2 cellular contexts compared by ENCODE assay signal in the genomic region with DNA sequence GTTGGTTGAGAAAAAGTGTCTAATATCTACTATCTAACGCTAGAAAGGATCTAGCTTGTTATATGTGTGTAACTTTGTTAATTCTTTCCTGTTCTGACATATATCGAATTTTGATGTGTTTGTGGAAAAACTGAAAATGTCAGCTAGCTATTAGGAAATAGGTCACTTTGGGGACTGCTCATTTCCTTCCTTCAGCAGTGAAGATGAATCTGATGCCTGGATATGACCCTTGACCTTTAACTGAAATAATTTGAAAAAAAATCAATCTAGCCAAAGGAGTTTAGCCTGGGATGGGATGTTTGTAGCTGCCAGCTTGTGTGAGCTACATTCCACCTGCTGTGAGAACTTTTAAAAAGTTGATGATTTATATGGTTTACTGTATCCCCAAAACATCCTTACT.
TF ChIP-seq lines count a peak whose summit lies in the region.

No MANE protein-coding gene starts in this region.

TF ChIP-seq in liver, 16 proteins besides CTCF, POLR2A, EP300 and RAD21:
- TF ChIP-seq FOXA2 (IDR thresholded peaks at IDR 0.05) (no peak), NR2F2 (IDR thresholded peaks at IDR 0.05) (peak; percentile 52), EGR1 (IDR thresholded peaks at IDR 0.05; ENCODE audit: low read depth in 2 of 2) (no peak), HNF4A (conservative IDR thresholded peaks at IDR 0.05) (peak in 1 of 2 donors; percentile 11), SP1 (IDR thresholded peaks at IDR 0.05) (no peak), RXRA (IDR thresholded peaks at IDR 0.05) (peak in 1 of 2 donors; percentile 16)
- TF ChIP-seq, protein P1, sequence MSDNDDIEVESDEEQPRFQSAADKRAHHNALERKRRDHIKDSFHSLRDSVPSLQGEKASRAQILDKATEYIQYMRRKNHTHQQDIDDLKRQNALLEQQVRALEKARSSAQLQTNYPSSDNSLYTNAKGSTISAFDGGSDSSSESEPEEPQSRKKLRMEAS (IDR thresholded peaks at IDR 0.05): no peak

TF ChIP-seq in HepG2, 621 proteins besides CTCF, POLR2A, EP300 and RAD21:
- TF ChIP-seq PCBP2 (optimal IDR thresholded peaks at IDR 0.05; ENCODE audit: low read depth, low read length, poor library complexity, severe bottlenecking): no peak
- TF ChIP-seq, protein P2, sequence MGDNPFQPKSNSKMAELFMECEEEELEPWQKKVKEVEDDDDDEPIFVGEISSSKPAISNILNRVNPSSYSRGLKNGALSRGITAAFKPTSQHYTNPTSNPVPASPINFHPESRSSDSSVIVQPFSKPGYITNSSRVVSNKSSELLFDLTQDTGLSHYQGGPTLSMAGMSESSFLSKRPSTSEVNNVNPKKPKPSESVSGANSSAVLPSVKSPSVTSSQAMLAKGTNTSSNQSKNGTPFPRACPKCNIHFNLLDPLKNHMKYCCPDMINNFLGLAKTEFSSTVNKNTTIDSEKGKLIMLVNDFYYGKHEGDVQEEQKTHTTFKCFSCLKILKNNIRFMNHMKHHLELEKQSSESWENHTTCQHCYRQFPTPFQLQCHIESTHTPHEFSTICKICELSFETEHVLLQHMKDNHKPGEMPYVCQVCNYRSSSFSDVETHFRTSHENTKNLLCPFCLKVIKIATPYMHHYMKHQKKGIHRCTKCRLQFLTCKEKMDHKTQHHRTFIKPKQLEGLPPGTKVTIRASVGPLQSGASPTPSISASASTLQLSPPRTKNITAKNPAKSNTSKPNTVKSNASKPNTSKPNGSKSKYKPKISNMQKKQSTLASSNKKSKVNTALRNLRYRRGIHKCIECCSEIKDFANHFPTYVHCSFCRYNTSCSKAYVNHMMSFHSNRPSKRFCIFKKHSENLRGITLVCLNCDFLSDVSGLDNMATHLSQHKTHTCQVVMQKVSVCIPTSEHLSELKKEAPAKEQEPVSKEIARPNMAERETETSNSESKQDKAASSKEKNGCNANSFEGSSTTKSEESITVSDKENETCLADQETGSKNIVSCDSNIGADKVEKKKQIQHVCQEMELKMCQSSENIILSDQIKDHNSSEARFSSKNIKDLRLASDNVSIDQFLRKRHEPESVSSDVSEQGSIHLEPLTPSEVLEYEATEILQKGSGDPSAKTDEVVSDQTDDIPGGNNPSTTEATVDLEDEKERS (CRISPR knock-in tag; IDR thresholded peaks at IDR 0.05): no peak
- no peak for TF ChIP-seq ZNF788 (CRISPR knock-in tag; IDR thresholded peaks at IDR 0.05; ENCODE audit: borderline replicate concordance)
- TF ChIP-seq, protein P3, sequence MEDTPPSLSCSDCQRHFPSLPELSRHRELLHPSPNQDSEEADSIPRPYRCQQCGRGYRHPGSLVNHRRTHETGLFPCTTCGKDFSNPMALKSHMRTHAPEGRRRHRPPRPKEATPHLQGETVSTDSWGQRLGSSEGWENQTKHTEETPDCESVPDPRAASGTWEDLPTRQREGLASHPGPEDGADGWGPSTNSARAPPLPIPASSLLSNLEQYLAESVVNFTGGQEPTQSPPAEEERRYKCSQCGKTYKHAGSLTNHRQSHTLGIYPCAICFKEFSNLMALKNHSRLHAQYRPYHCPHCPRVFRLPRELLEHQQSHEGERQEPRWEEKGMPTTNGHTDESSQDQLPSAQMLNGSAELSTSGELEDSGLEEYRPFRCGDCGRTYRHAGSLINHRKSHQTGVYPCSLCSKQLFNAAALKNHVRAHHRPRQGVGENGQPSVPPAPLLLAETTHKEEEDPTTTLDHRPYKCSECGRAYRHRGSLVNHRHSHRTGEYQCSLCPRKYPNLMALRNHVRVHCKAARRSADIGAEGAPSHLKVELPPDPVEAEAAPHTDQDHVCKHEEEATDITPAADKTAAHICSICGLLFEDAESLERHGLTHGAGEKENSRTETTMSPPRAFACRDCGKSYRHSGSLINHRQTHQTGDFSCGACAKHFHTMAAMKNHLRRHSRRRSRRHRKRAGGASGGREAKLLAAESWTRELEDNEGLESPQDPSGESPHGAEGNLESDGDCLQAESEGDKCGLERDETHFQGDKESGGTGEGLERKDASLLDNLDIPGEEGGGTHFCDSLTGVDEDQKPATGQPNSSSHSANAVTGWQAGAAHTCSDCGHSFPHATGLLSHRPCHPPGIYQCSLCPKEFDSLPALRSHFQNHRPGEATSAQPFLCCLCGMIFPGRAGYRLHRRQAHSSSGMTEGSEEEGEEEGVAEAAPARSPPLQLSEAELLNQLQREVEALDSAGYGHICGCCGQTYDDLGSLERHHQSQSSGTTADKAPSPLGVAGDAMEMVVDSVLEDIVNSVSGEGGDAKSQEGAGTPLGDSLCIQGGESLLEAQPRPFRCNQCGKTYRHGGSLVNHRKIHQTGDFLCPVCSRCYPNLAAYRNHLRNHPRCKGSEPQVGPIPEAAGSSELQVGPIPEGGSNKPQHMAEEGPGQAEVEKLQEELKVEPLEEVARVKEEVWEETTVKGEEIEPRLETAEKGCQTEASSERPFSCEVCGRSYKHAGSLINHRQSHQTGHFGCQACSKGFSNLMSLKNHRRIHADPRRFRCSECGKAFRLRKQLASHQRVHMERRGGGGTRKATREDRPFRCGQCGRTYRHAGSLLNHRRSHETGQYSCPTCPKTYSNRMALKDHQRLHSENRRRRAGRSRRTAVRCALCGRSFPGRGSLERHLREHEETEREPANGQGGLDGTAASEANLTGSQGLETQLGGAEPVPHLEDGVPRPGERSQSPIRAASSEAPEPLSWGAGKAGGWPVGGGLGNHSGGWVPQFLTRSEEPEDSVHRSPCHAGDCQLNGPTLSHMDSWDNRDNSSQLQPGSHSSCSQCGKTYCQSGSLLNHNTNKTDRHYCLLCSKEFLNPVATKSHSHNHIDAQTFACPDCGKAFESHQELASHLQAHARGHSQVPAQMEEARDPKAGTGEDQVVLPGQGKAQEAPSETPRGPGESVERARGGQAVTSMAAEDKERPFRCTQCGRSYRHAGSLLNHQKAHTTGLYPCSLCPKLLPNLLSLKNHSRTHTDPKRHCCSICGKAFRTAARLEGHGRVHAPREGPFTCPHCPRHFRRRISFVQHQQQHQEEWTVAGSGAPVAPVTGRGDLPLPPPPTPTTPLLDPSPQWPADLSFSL (CRISPR knock-in tag; IDR thresholded peaks at IDR 0.05): no peak
- TF ChIP-seq, protein P4, sequence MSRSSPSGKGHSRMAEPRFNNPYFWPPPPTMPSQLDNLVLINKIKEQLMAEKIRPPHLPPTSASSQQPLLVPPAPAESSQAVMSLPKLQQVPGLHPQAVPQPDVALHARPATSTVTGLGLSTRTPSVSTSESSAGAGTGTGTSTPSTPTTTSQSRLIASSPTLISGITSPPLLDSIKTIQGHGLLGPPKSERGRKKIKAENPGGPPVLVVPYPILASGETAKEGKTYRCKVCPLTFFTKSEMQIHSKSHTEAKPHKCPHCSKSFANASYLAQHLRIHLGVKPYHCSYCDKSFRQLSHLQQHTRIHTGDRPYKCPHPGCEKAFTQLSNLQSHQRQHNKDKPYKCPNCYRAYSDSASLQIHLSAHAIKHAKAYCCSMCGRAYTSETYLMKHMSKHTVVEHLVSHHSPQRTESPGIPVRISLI (CRISPR knock-in tag; IDR thresholded peaks at IDR 0.05; ENCODE audit: borderline replicate concordance): no peak
- TF ChIP-seq, protein P5, sequence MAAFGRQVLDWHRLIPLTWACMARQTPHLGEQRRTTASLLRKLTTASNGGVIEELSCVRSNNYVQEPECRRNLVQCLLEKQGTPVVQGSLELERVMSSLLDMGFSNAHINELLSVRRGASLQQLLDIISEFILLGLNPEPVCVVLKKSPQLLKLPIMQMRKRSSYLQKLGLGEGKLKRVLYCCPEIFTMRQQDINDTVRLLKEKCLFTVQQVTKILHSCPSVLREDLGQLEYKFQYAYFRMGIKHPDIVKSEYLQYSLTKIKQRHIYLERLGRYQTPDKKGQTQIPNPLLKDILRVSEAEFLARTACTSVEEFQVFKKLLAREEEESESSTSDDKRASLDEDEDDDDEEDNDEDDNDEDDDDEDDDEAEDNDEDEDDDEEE (CRISPR knock-in tag; IDR thresholded peaks at IDR 0.05): no peak
- TF ChIP-seq, protein P6, sequence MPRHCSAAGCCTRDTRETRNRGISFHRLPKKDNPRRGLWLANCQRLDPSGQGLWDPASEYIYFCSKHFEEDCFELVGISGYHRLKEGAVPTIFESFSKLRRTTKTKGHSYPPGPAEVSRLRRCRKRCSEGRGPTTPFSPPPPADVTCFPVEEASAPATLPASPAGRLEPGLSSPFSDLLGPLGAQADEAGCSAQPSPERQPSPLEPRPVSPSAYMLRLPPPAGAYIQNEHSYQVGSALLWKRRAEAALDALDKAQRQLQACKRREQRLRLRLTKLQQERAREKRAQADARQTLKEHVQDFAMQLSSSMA (CRISPR knock-in tag; IDR thresholded peaks at IDR 0.05): no peak
- TF ChIP-seq, protein P7, sequence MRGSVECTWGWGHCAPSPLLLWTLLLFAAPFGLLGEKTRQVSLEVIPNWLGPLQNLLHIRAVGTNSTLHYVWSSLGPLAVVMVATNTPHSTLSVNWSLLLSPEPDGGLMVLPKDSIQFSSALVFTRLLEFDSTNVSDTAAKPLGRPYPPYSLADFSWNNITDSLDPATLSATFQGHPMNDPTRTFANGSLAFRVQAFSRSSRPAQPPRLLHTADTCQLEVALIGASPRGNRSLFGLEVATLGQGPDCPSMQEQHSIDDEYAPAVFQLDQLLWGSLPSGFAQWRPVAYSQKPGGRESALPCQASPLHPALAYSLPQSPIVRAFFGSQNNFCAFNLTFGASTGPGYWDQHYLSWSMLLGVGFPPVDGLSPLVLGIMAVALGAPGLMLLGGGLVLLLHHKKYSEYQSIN (CRISPR knock-in tag; IDR thresholded peaks at IDR 0.05; ENCODE audit: borderline replicate concordance): no peak
- TF ChIP-seq GFI1 (CRISPR knock-in tag; IDR thresholded peaks at IDR 0.05; ENCODE audit: borderline replicate concordance): no peak
- TF ChIP-seq TEAD2 (CRISPR knock-in tag; IDR thresholded peaks at IDR 0.05): no peak
- no peak for TF ChIP-seq HOXA7 (CRISPR knock-in tag; IDR thresholded peaks at IDR 0.05)
- TF ChIP-seq, protein P8, sequence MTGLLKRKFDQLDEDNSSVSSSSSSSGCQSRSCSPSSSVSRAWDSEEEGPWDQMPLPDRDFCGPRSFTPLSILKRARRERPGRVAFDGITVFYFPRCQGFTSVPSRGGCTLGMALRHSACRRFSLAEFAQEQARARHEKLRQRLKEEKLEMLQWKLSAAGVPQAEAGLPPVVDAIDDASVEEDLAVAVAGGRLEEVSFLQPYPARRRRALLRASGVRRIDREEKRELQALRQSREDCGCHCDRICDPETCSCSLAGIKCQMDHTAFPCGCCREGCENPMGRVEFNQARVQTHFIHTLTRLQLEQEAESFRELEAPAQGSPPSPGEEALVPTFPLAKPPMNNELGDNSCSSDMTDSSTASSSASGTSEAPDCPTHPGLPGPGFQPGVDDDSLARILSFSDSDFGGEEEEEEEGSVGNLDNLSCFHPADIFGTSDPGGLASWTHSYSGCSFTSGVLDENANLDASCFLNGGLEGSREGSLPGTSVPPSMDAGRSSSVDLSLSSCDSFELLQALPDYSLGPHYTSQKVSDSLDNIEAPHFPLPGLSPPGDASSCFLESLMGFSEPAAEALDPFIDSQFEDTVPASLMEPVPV (CRISPR knock-in tag; IDR thresholded peaks at IDR 0.05): no peak
- TF ChIP-seq, protein P9, sequence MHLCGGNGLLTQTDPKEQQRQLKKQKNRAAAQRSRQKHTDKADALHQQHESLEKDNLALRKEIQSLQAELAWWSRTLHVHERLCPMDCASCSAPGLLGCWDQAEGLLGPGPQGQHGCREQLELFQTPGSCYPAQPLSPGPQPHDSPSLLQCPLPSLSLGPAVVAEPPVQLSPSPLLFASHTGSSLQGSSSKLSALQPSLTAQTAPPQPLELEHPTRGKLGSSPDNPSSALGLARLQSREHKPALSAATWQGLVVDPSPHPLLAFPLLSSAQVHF (CRISPR knock-in tag; IDR thresholded peaks at IDR 0.05): no peak
- TF ChIP-seq, protein P10, sequence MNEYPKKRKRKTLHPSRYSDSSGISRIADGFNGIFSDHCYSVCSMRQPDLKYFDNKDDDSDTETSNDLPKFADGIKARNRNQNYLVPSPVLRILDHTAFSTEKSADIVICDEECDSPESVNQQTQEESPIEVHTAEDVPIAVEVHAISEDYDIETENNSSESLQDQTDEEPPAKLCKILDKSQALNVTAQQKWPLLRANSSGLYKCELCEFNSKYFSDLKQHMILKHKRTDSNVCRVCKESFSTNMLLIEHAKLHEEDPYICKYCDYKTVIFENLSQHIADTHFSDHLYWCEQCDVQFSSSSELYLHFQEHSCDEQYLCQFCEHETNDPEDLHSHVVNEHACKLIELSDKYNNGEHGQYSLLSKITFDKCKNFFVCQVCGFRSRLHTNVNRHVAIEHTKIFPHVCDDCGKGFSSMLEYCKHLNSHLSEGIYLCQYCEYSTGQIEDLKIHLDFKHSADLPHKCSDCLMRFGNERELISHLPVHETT (CRISPR knock-in tag; conservative IDR thresholded peaks at IDR 0.05): no peak
- TF ChIP-seq THAP11 (CRISPR knock-in tag; IDR thresholded peaks at IDR 0.05): no peak
- TF ChIP-seq HHEX (CRISPR knock-in tag; IDR thresholded peaks at IDR 0.05): no peak
